In the genomic region with DNA sequence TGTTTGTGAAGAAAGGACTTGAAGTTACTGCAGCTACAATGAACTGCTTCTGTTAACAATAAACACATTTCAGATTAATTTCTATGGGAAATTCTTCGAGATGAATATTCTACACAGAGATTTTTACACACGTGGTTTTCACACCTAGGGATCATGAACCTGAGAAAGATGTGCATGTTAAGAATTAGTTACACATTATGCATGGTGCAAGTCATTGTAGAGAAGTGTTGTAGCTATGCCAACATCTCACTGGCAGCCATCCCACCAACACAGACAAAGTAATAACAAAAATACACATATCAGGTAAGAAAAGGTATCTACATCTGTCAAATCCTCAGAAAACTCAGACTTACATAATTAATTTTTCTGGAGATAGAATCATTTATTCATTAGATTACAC, we compare ENCODE assay signal across 24 cellular contexts. TPM values are rescaled to one million over a fixed set of nuclear protein-coding genes. Genes with fewer than 3 reads are reported as not detected.
"Had no signal": no experiment of that assay in that cellular context is flagged by ENCODE, and none has a peak within 500 bp of the region (broad histone marks: within the 10 kb centered on the region; RNA-seq: fewer than 3 reads in every experiment).

No MANE protein-coding gene starts in this region.

- H3K4me1 ChIP-seq: Peyer's patch, SJCRH30 had no signal

- H3K4me3 ChIP-seq: MG63, Peyer's patch, SJCRH30 had no signal

- DNase-seq: IMR-90; Karpas-422; KG1; MG63; NCI-H1092; NCI-H1105 treated with DMSO at 0.1 percent for 48 hours; NCI-H1417 treated with DMSO at 0.1 percent for 48 hours; NCI-H146; NCI-H1694 treated with DMSO at 0.1 percent for 48 hours; NCI-H1930; NCI-H2081; NCI-H2107; NCI-H2171 treated with DMSO at 0.1 percent for 48 hours; NCI-H345; NCI-H446 treated with DMSO at 0.1 percent for 48 hours; NCI-H510A treated with DMSO at 0.1 percent for 48 hours; NCI-H526 treated with DMSO at 0.1 percent for 48 hours; NCI-H748 treated with DMSO at 0.1 percent for 48 hours; NK-92 treated with Interleukin-12 subunit alpha and Interleukin-12 subunit beta, amount 100 ng/mL, for 24 hours; PC-3; Peyer's patch; SHP77 treated with DMSO at 0.1 percent for 48 hours; SJCRH30 had no signal

- H3K36me3 ChIP-seq: MG63, Peyer's patch, SJCRH30 had no signal

- H3K27me3 ChIP-seq: MG63, Peyer's patch, SJCRH30 had no signal

- H3K9me3 ChIP-seq: MG63, Peyer's patch, SJCRH30 had no signal

- H3K27ac ChIP-seq: Peyer's patch, SJCRH30 had no signal

RNA-seq across cellular contexts. Expression of a gene that starts 16.1 kb away (rescaled TPM):
- total RNA-seq: HT1080 had no signal
